1 cellular context compared by ENCODE assay signal in the genomic region with DNA sequence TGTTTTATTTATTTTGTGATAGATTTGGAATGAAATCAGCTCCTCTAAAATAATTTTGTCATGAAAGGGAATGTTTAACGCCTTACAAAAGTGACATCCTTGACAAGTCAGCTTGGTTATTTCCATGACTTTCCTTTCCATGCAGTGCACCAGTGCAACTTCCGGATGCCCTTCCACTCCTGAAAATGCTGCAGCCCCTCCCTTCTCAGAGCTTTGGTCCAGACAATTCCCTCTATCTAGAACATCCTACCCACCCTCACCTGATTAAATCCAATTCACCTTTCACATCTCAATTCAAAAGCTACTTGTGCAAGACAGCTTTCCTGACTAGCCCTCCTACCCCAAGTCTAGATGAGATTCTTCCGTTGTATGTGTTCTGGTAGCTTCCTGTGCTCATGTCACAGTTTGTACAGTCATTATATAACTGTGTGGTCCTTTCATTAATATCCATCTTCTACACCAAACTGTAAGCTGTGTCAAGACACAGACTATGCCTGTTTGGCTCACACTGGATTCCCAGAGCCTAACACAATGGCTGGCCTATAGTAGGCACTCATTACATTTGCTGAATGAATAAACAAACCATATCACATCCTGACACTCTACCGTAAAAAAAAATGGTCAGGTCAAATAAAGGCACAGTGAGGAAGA.
TF ChIP-seq lines count a peak whose summit lies in the region.

No MANE protein-coding gene starts in this region.

TF ChIP-seq in GM23338, 12 proteins besides CTCF, POLR2A, EP300 and RAD21 (continued from another document):
- TF ChIP-seq, protein P1, sequence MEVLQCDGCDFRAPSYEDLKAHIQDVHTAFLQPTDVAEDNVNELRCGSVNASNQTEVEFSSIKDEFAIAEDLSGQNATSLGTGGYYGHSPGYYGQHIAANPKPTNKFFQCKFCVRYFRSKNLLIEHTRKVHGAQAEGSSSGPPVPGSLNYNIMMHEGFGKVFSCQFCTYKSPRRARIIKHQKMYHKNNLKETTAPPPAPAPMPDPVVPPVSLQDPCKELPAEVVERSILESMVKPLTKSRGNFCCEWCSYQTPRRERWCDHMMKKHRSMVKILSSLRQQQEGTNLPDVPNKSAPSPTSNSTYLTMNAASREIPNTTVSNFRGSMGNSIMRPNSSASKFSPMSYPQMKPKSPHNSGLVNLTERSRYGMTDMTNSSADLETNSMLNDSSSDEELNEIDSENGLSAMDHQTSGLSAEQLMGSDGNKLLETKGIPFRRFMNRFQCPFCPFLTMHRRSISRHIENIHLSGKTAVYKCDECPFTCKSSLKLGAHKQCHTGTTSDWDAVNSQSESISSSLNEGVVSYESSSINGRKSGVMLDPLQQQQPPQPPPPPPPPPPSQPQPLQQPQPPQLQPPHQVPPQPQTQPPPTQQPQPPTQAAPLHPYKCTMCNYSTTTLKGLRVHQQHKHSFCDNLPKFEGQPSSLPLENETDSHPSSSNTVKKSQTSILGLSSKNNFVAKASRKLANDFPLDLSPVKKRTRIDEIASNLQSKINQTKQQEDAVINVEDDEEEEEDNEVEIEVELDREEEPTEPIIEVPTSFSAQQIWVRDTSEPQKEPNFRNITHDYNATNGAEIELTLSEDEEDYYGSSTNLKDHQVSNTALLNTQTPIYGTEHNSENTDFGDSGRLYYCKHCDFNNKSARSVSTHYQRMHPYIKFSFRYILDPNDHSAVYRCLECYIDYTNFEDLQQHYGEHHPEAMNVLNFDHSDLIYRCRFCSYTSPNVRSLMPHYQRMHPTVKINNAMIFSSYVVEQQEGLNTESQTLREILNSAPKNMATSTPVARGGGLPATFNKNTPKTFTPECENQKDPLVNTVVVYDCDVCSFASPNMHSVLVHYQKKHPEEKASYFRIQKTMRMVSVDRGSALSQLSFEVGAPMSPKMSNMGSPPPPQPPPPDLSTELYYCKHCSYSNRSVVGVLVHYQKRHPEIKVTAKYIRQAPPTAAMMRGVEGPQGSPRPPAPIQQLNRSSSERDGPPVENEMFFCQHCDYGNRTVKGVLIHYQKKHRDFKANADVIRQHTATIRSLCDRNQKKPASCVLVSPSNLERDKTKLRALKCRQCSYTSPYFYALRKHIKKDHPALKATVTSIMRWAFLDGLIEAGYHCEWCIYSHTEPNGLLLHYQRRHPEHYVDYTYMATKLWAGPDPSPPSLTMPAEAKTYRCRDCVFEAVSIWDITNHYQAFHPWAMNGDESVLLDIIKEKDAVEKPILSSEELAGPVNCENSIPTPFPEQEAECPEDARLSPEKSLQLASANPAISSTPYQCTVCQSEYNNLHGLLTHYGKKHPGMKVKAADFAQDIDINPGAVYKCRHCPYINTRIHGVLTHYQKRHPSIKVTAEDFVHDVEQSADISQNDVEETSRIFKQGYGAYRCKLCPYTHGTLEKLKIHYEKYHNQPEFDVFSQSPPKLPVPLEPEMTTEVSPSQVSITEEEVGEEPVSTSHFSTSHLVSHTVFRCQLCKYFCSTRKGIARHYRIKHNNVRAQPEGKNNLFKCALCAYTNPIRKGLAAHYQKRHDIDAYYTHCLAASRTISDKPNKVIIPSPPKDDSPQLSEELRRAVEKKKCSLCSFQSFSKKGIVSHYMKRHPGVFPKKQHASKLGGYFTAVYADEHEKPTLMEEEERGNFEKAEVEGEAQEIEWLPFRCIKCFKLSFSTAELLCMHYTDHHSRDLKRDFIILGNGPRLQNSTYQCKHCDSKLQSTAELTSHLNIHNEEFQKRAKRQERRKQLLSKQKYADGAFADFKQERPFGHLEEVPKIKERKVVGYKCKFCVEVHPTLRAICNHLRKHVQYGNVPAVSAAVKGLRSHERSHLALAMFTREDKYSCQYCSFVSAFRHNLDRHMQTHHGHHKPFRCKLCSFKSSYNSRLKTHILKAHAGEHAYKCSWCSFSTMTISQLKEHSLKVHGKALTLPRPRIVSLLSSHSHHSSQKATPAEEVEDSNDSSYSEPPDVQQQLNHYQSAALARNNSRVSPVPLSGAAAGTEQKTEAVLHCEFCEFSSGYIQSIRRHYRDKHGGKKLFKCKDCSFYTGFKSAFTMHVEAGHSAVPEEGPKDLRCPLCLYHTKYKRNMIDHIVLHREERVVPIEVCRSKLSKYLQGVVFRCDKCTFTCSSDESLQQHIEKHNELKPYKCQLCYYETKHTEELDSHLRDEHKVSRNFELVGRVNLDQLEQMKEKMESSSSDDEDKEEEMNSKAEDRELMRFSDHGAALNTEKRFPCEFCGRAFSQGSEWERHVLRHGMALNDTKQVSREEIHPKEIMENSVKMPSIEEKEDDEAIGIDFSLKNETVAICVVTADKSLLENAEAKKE (CRISPR knock-in tag; IDR thresholded peaks at IDR 0.05) = no peak
- no peak for TF ChIP-seq EZH2 (IDR thresholded peaks at IDR 0.05; ENCODE audit: low read depth, unreplicated experiment)
- TF ChIP-seq ZNF331 (CRISPR knock-in tag; IDR thresholded peaks at IDR 0.05; ENCODE audit: low read depth) = no peak
- TF ChIP-seq STAT1 (IDR thresholded peaks at IDR 0.05; ENCODE audit: unreplicated experiment) = no peak
- no peak for TF ChIP-seq POLR2AphosphoS5 (IDR thresholded peaks at IDR 0.05; ENCODE audit: low read depth)
